In the genomic region with DNA sequence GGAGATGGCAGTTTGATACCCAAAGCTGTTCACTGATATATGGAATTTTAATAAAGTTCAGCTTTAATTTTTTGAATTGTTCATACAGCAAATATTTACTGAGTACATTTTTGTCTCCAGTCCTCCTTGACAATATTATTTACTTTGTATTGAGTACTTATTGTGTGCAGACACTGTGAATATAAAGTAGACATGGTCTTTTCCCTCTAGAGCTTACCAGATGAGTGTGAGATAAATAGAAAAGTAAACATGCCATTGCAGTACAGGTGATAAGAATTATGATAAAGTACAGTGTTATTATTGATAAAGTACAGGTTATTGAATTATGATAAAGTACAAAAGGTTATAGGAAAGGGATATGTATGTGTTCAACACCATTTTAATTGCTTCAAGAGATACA, we compare ENCODE assay signal across 13 cellular contexts. TPM values are rescaled to one million over a fixed set of nuclear protein-coding genes. Genes with fewer than 3 reads are reported as not detected.
A peak's percentile ranks its signal among the peaks of the same experiment; 100 is the strongest.
DNase-seq lines count a peak whose midpoint lies in the region; ATAC-seq and TF ChIP-seq lines count a peak whose summit lies in the region.
"Had no signal": no experiment of that assay in that cellular context is flagged by ENCODE, and none has a peak within 500 bp of the region (broad histone marks: within the 10 kb centered on the region; RNA-seq: fewer than 3 reads in every experiment).

No MANE protein-coding gene starts in this region.

- no peaks in the 10 kb centered on the region for H3K9me3 ChIP-seq in osteoblast (ENCODE audit: low read depth, low read length)

- no peak overlapping the region for H3K4me3 ChIP-seq in osteoblast (ENCODE audit: insufficient read depth, low read length)

- no peak for DNase-seq in activated CD4-positive, alpha-beta T cell treated with anti-CD3 and anti-CD28 coated beads, Interleukin-2, amount 10 ng/mL, durations not matched to agents 24 days and 14 days
- no peak for DNase-seq in activated CD4-positive, alpha-beta T cell treated with anti-CD3 and anti-CD28 coated beads for 1 hour
- DNase-seq in NCI-H2029 (lab: John Stamatoyannopoulos, UW) = peak; percentile 8
- DNase-seq in osteoblast (ENCODE audit: insufficient read length, low spot score, missing footprints) = no peak
- DNase-seq in HK-2 (ENCODE audit: unreplicated experiment) = no peak
- no peak for DNase-seq in NCI-H2196 treated with DMSO at 0.1 percent for 48 hours (lab: John Stamatoyannopoulos, UW; ENCODE audit: unreplicated experiment)
- DNase-seq: activated CD4-positive, alpha-beta memory T cell treated with anti-CD3 and anti-CD28 coated beads for 36 hours; GDM1; KG1; NCI-H446 had no signal

- peaks cover 73% of the 10 kb centered on the region for H3K79me2 ChIP-seq in osteoblast (ENCODE audit: insufficient read depth, low read length)

- no peak overlapping the region for H2AFZ ChIP-seq in osteoblast (ENCODE audit: low read length)

- TF ChIP-seq CTCF in brain (conservative IDR thresholded peaks at IDR 0.05) (no peak), osteoblast (IDR thresholded peaks at IDR 0.05; ENCODE audit: extremely low read depth, low read depth, low read length) (no peak)

- ATAC-seq in GM18870 (IDR thresholded peaks at IDR 0.05; ENCODE audit: unreplicated experiment) = no peak
- ATAC-seq: Right ventricle myocardium inferior had no signal

- peaks cover 14% of the 10 kb centered on the region for H3K4me1 ChIP-seq in osteoblast (ENCODE audit: insufficient read depth, low read length)

- peaks cover 33% of the 10 kb centered on the region for H3K36me3 Mint-ChIP-seq in activated CD4-positive, alpha-beta T cell treated with anti-CD3 and anti-CD28 coated beads, Interleukin-2, amount 10 ng/mL, durations not matched to agents 24 days and 14 days (ENCODE audit: low read depth)
- H3K36me3 Mint-ChIP-seq in brain = peaks cover 5% of the 10 kb centered on the region

- no peaks in the 10 kb centered on the region for H3K27me3 Mint-ChIP-seq in activated CD4-positive, alpha-beta T cell treated with anti-CD3 and anti-CD28 coated beads, Interleukin-2, amount 10 ng/mL, durations not matched to agents 24 days and 14 days
- H3K27me3 Mint-ChIP-seq in brain = peaks cover 20% of the 10 kb centered on the region
- H3K27me3 Mint-ChIP-seq: activated CD4-positive, alpha-beta memory T cell treated with anti-CD3 and anti-CD28 coated beads for 36 hours had no signal

- H3K4me1 Mint-ChIP-seq in activated CD4-positive, alpha-beta T cell treated with anti-CD3 and anti-CD28 coated beads, Interleukin-2, amount 10 ng/mL, durations not matched to agents 24 days and 14 days = peaks cover 38% of the 10 kb centered on the region
- peaks cover 67% of the 10 kb centered on the region for H3K4me1 Mint-ChIP-seq in brain

- no peaks in the 10 kb centered on the region for H3K9me3 Mint-ChIP-seq in activated CD4-positive, alpha-beta T cell treated with anti-CD3 and anti-CD28 coated beads, Interleukin-2, amount 10 ng/mL, durations not matched to agents 24 days and 14 days
- H3K9me3 Mint-ChIP-seq in brain = no peaks in the 10 kb centered on the region
- H3K9me3 Mint-ChIP-seq: activated CD4-positive, alpha-beta memory T cell treated with anti-CD3 and anti-CD28 coated beads for 36 hours had no signal

- no peaks in the 10 kb centered on the region for H4K20me1 ChIP-seq in osteoblast (ENCODE audit: insufficient read depth, low read length)

- H3K36me3 ChIP-seq in osteoblast (ENCODE audit: insufficient read depth, low read length) = no peaks in the 10 kb centered on the region

- intact Hi-C loops in activated CD4-positive, alpha-beta T cell treated with anti-CD3 and anti-CD28 coated beads, Interleukin-2, amount 10 ng/mL, durations not matched to agents 24 days and 14 days (cut with micrococcal nuclease) = loop anchor here (5.0 kb wide), 1 partner anchor 125 kb away; no protein-coding TSS in a partner anchor

- H3K4me2 ChIP-seq in osteoblast (ENCODE audit: insufficient read depth, low read length) = peak overlapping the region; percentile 99

- H3K27ac ChIP-seq in osteoblast (ENCODE audit: low read depth, low read length) = no peak overlapping the region

- peak overlapping the region; percentile 54 for H3K4me3 Mint-ChIP-seq in activated CD4-positive, alpha-beta T cell treated with anti-CD3 and anti-CD28 coated beads, Interleukin-2, amount 10 ng/mL, durations not matched to agents 24 days and 14 days
- peak overlapping the region; percentile 91 to 99 (median 98) for H3K4me3 Mint-ChIP-seq in brain

- H3K27ac Mint-ChIP-seq in activated CD4-positive, alpha-beta T cell treated with anti-CD3 and anti-CD28 coated beads, Interleukin-2, amount 10 ng/mL, durations not matched to agents 24 days and 14 days = no peak overlapping the region
- H3K27ac Mint-ChIP-seq in brain = peak overlapping the region in 2 of 5 experiments; percentile 43 to 79
- H3K27ac Mint-ChIP-seq: activated CD4-positive, alpha-beta memory T cell treated with anti-CD3 and anti-CD28 coated beads for 36 hours had no signal

- no peaks in the 10 kb centered on the region for H3K27me3 ChIP-seq in osteoblast (ENCODE audit: insufficient read depth, low read length)

RNA-seq across cellular contexts. Expression of gene UBA5, which starts 2.1 kb away (rescaled TPM):
- 81.9 and 85.1 TPM in 2 replicates for total RNA-seq in activated CD4-positive, alpha-beta T cell treated with anti-CD3 and anti-CD28 coated beads, Interleukin-2, amount 10 ng/mL, durations not matched to agents 24 days and 14 days
- polyA plus RNA-seq in brain (ENCODE audit: insufficient read depth, low read depth, low replicate concordance) = 14.9 TPM
- total RNA-seq in osteoblast = 33.0 and 38.4 TPM in 2 replicates

RNA-seq across cellular contexts. Expression of gene ACAD11, which starts 2.6 kb away (rescaled TPM):
- total RNA-seq in activated CD4-positive, alpha-beta T cell treated with anti-CD3 and anti-CD28 coated beads, Interleukin-2, amount 10 ng/mL, durations not matched to agents 24 days and 14 days = 12.9 and 18.9 TPM in 2 replicates
- polyA plus RNA-seq in brain (ENCODE audit: insufficient read depth, low read depth, low replicate concordance) = 2.8 TPM
- 30.1 and 31.1 TPM in 2 replicates for total RNA-seq in osteoblast

RNA-seq across cellular contexts. Expression of gene NPHP3, which starts 60.0 kb away (rescaled TPM):
- total RNA-seq in activated CD4-positive, alpha-beta T cell treated with anti-CD3 and anti-CD28 coated beads, Interleukin-2, amount 10 ng/mL, durations not matched to agents 24 days and 14 days = 13.4 and 16.8 TPM in 2 replicates
- polyA plus RNA-seq in brain (ENCODE audit: insufficient read depth, low read depth, low replicate concordance) = 1.2 TPM
- total RNA-seq in osteoblast = 41.3 and 44.2 TPM in 2 replicates
